Comparison of ENCODE assay signal across 31 cellular contexts in genomic region chr5:33507426-33507825, GRCh38.
"Had no signal": no experiment of that assay in that cellular context is flagged by ENCODE, and none has a peak within 500 bp of the region (broad histone marks: within the 10 kb centered on the region; RNA-seq: fewer than 3 reads in every experiment).

No MANE protein-coding gene starts in this region.

- DNase-seq: activated CD4-positive, alpha-beta T cell treated with anti-CD3 and anti-CD28 coated beads, Interleukin-2, amount 10 ng/mL, durations not matched to agents 24 days and 14 days; activated CD4-positive, alpha-beta T cell treated with anti-CD3 and anti-CD28 coated beads, Interleukin-2, amount 50 U/mL, for 4 hours; activated CD8-positive, alpha-beta T cell treated with anti-CD3 and anti-CD28 coated beads for 36 hours; activated gamma-delta T cell; activated naive CD4-positive, alpha-beta T cell treated with Interleukin-2 at 50 U/mL for 16 hours; activated T-cell treated with anti-CD3 and anti-CD28 coated beads, Interleukin-2, amount 50 U/mL, for 1 hour; activated T-cell treated with anti-CD3 and anti-CD28 coated beads, Interleukin-2, amount 50 U/mL, for 72 hours; adrenal gland; caudate nucleus; cerebellar nuclear complex; NCI-H1092 treated with DMSO at 0.1 percent for 48 hours; NCI-H1417; NCI-H146; NCI-H187; NCI-H2029 treated with DMSO at 0.1 percent for 48 hours; NCI-H2107; NCI-H2171; NCI-H510A; NCI-H526; NCI-H748 treated with DMSO at 0.1 percent for 48 hours; NK-92 treated with Interleukin-12 subunit alpha and Interleukin-12 subunit beta, amount 100 ng/mL, for 24 hours; PC-9; Right ventricle myocardium superior; SW 1271; T-helper 1 cell; T-helper 2 cell; T-helper 9 cell; WERI-Rb-1 had no signal

- H3K36me3 Mint-ChIP-seq: activated naive CD4-positive, alpha-beta T cell treated with anti-CD3 and anti-CD28 coated beads, Interleukin-2, amount 50 U/mL, for 24 hours; brain had no signal

- H3K4me1 Mint-ChIP-seq: activated CD4-positive, alpha-beta T cell treated with anti-CD3 and anti-CD28 coated beads, Interleukin-2, amount 10 ng/mL, durations not matched to agents 24 days and 14 days; activated naive CD4-positive, alpha-beta T cell treated with anti-CD3 and anti-CD28 coated beads, Interleukin-2, amount 50 U/mL, for 24 hours; brain had no signal

- H3K4me3 Mint-ChIP-seq: activated CD4-positive, alpha-beta T cell treated with anti-CD3 and anti-CD28 coated beads, Interleukin-2, amount 10 ng/mL, durations not matched to agents 24 days and 14 days; activated CD8-positive, alpha-beta T cell treated with anti-CD3 and anti-CD28 coated beads for 36 hours; activated naive CD4-positive, alpha-beta T cell treated with anti-CD3 and anti-CD28 coated beads, Interleukin-2, amount 50 U/mL, for 24 hours; activated T-cell treated with anti-CD3 and anti-CD28 coated beads, Interleukin-2, amount 50 U/mL, for 72 hours; brain had no signal

- H3K9me3 Mint-ChIP-seq: activated CD4-positive, alpha-beta T cell treated with anti-CD3 and anti-CD28 coated beads, Interleukin-2, amount 10 ng/mL, durations not matched to agents 24 days and 14 days; activated CD8-positive, alpha-beta T cell treated with anti-CD3 and anti-CD28 coated beads for 36 hours; activated T-cell treated with anti-CD3 and anti-CD28 coated beads, Interleukin-2, amount 50 U/mL, for 72 hours; activated T-helper 2 cell treated with anti-CD3 and anti-CD28 coated beads, Interferon-gamma antibody, Interleukin-2, Interleukin-4, amounts not matched to agents 10 μg/mL and 5 μg/mL and 100 μg/mL, durations not matched to agents 14 hours and 24 hours and 36 hours had no signal

- H3K27ac Mint-ChIP-seq: activated CD4-positive, alpha-beta T cell treated with anti-CD3 and anti-CD28 coated beads, Interleukin-2, amount 10 ng/mL, durations not matched to agents 24 days and 14 days; activated CD8-positive, alpha-beta T cell treated with anti-CD3 and anti-CD28 coated beads for 36 hours; activated naive CD4-positive, alpha-beta T cell treated with anti-CD3 and anti-CD28 coated beads, Interleukin-2, amount 50 U/mL, for 24 hours; activated T-cell treated with anti-CD3 and anti-CD28 coated beads, Interleukin-2, amount 50 U/mL, for 72 hours; activated T-helper 2 cell treated with anti-CD3 and anti-CD28 coated beads, Interferon-gamma antibody, Interleukin-2, Interleukin-4, amounts not matched to agents 10 μg/mL and 5 μg/mL and 100 μg/mL, durations not matched to agents 14 hours and 24 hours and 36 hours; brain had no signal

- ATAC-seq: activated CD8-positive, alpha-beta T cell treated with anti-CD3 and anti-CD28 coated beads for 36 hours; activated T-cell treated with anti-CD3 and anti-CD28 coated beads, Interleukin-2, amount 50 U/mL, for 72 hours had no signal

- H3K27me3 Mint-ChIP-seq: activated CD4-positive, alpha-beta T cell treated with anti-CD3 and anti-CD28 coated beads, Interleukin-2, amount 10 ng/mL, durations not matched to agents 24 days and 14 days; activated CD8-positive, alpha-beta T cell treated with anti-CD3 and anti-CD28 coated beads for 36 hours; activated naive CD4-positive, alpha-beta T cell treated with anti-CD3 and anti-CD28 coated beads, Interleukin-2, amount 50 U/mL, for 24 hours; brain had no signal
